ENCODE assay signal across 25 cellular contexts in genomic region chr1:151982300-151983005, GRCh38.
DNase-seq lines count a peak whose midpoint lies in the region; ATAC-seq and TF ChIP-seq lines count a peak whose summit lies in the region.
"Had no signal": no experiment of that assay in that cellular context is flagged by ENCODE, and none has a peak within 500 bp of the region (broad histone marks: within the 10 kb centered on the region; RNA-seq: fewer than 3 reads in every experiment).

No MANE protein-coding gene starts in this region.

- no peak overlapping the region for H3K4me3 Mint-ChIP-seq in nephron progenitor cell
- H3K4me3 Mint-ChIP-seq: activated T-helper 17 cell treated with anti-CD3 and anti-CD28 coated beads, Interleukin-2, amount 50 U/mL, for 72 hours; brain; CD8-positive, alpha-beta T cell; naive B cell had no signal

- no peaks in the 10 kb centered on the region for H3K9me3 Mint-ChIP-seq in nephron progenitor cell
- H3K9me3 Mint-ChIP-seq: activated T-helper 17 cell treated with anti-CD3 and anti-CD28 coated beads, Interleukin-2, amount 50 U/mL, for 72 hours; brain; CD8-positive, alpha-beta T cell; naive B cell had no signal

- no peak overlapping the region for H3K27ac ChIP-seq in BLaER1 treated with 17β-estradiol and CSF1 and Interleukin-3, amounts not matched to agents 10 nM and 100 nM
- H3K27ac ChIP-seq: ovary had no signal

- peaks cover 0 to 61% (median 38%) of the 10 kb centered on the region in 11 experiments; a peak in 18 of 22 replicates for H3K36me3 ChIP-seq in BLaER1 treated with 17β-estradiol and CSF1 and Interleukin-3, amounts not matched to agents 10 nM and 100 nM
- peaks cover 54% of the 10 kb centered on the region for H3K36me3 ChIP-seq in adipocyte (ENCODE audit: control insufficient read depth, insufficient read depth, low read length, severe bottlenecking)
- H3K36me3 ChIP-seq: ovary had no signal

- H3K4me3 ChIP-seq in BLaER1 treated with 17β-estradiol and CSF1 and Interleukin-3, amounts not matched to agents 10 nM and 100 nM = no peak overlapping the region
- no peak overlapping the region for H3K4me3 ChIP-seq in adipocyte (ENCODE audit: low read length)
- H3K4me3 ChIP-seq: heart right ventricle, ovary had no signal

- H3K27me3 Mint-ChIP-seq in nephron progenitor cell (ENCODE audit: low read depth, poor library complexity) = no peaks in the 10 kb centered on the region
- H3K27me3 Mint-ChIP-seq: activated T-helper 17 cell treated with anti-CD3 and anti-CD28 coated beads, Interleukin-2, amount 50 U/mL, for 72 hours had no signal

- peaks cover 32% of the 10 kb centered on the region for H3K36me3 Mint-ChIP-seq in nephron progenitor cell (ENCODE audit: low read depth)
- H3K36me3 Mint-ChIP-seq: brain had no signal

- peaks cover 0 to 42% (median 0%) of the 10 kb centered on the region in 11 experiments; a peak in 5 of 22 replicates for H4K20me1 ChIP-seq in BLaER1 treated with 17β-estradiol and CSF1 and Interleukin-3, amounts not matched to agents 10 nM and 100 nM

- no peak for TF ChIP-seq CTCF in nephron progenitor cell (IDR thresholded peaks at IDR 0.05)

- H3K9me3 ChIP-seq in BLaER1 treated with 17β-estradiol and CSF1 and Interleukin-3, amounts not matched to agents 10 nM and 100 nM (replicated peaks in 1 of 11) = no peaks in the 10 kb centered on the region
- no peaks in the 10 kb centered on the region for H3K9me3 ChIP-seq in adipocyte (ENCODE audit: control insufficient read depth, low read length)
- H3K9me3 ChIP-seq: heart right ventricle, ovary, SK-N-SH had no signal

- ATAC-seq in GM18907 (IDR thresholded peaks at IDR 0.05; ENCODE audit: unreplicated experiment) (no peak), HG02840 (IDR thresholded peaks at IDR 0.05; ENCODE audit: low FRiP score, unreplicated experiment) (no peak)
- ATAC-seq: activated T-helper 17 cell treated with anti-CD3 and anti-CD28 coated beads, Interleukin-2, amount 50 U/mL, for 72 hours; CD8-positive, alpha-beta T cell; heart right ventricle; left cardiac atrium; right cardiac atrium had no signal

- DNase-seq in DMS 273 (lab: John Stamatoyannopoulos, UW; ENCODE audit: unreplicated experiment) (peak; percentile 81), adipocyte (ENCODE audit: low read depth) (no peak), nephron progenitor cell (no peak), HK-2 (ENCODE audit: unreplicated experiment) (no peak)
- DNase-seq: CD8-positive, alpha-beta T cell; DND-41; heart right ventricle; left cardiac atrium; naive B cell; NCI-H1092 treated with DMSO at 0.1 percent for 48 hours; NCI-H2029; NCI-H345; NCI-H774; ovary; right cardiac atrium; SK-N-SH; stimulated activated CD4-positive, alpha-beta T cell treated with anti-CD3 and anti-CD28 coated beads, Interleukin-12 subunit alpha, Interleukin-12 subunit beta, amount 100 ng/mL, for 4 hours; stimulated activated CD4-positive, alpha-beta T cell treated with anti-CD3 and anti-CD28 coated beads, Interleukin-4, amount 100 ng/mL, for 4 hours; stimulated activated naive CD4-positive, alpha-beta T cell treated with Interleukin-2 at 50 U/mL for 16 hours; T-helper 2 cell had no signal

- H3K4me2 ChIP-seq in BLaER1 treated with 17β-estradiol and CSF1 and Interleukin-3, amounts not matched to agents 10 nM and 100 nM = peak overlapping the region in 7 of 11 experiments; percentile 3 to 91 (median 82); a peak in 4 of 22 replicates
- H3K4me2 ChIP-seq: SK-N-SH had no signal

- peaks cover 26% of the 10 kb centered on the region for H3K4me1 Mint-ChIP-seq in nephron progenitor cell

- peaks cover 40 to 68% (median 53%) of the 10 kb centered on the region in 10 experiments for H3K4me1 ChIP-seq in BLaER1 treated with 17β-estradiol and CSF1 and Interleukin-3, amounts not matched to agents 10 nM and 100 nM
- peaks cover 83% of the 10 kb centered on the region for H3K4me1 ChIP-seq in adipocyte (ENCODE audit: control insufficient read depth, insufficient read depth, low read length)

- H3K27ac Mint-ChIP-seq in nephron progenitor cell = peak overlapping the region; percentile 41
- H3K27ac Mint-ChIP-seq: activated T-helper 17 cell treated with anti-CD3 and anti-CD28 coated beads, Interleukin-2, amount 50 U/mL, for 72 hours; CD8-positive, alpha-beta T cell had no signal

- H3K27me3 ChIP-seq in BLaER1 treated with 17β-estradiol and CSF1 and Interleukin-3, amounts not matched to agents 10 nM and 100 nM = no peaks in the 10 kb centered on the region
- no peaks in the 10 kb centered on the region for H3K27me3 ChIP-seq in adipocyte (replicated peaks; ENCODE audit: control insufficient read depth, insufficient read depth, low read length)
- H3K27me3 ChIP-seq: heart right ventricle, ovary had no signal

- H3K9ac ChIP-seq in BLaER1 treated with 17β-estradiol and CSF1 and Interleukin-3, amounts not matched to agents 10 nM and 100 nM = no peak overlapping the region
- H3K9ac ChIP-seq in adipocyte (ENCODE audit: low read length) = peak overlapping the region; percentile 39
- H3K9ac ChIP-seq: SK-N-SH had no signal
